16 cellular contexts compared by ENCODE assay signal in the genomic region with DNA sequence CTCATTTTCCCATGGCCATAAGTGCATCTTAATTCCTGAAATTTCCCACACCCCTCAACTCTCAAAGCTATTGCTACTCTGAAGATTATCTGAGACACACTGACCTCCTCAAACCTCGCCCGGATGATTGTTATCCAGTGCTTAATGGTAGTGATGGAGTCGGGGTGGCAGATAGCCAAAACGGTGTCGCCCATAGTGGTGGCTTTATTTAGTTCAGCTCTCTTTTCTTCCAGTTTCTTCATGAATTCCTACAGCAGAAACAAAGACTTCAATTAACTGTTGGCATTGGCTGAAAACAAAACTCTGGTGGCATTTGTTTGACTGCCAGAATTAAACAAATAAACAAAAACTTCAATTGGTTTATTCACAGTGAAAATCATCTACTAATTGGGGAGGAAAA.
DNase-seq lines count a peak whose midpoint lies in the region; ATAC-seq and TF ChIP-seq lines count a peak whose summit lies in the region.
"Had no signal": no experiment of that assay in that cellular context is flagged by ENCODE, and none has a peak within 500 bp of the region (broad histone marks: within the 10 kb centered on the region; RNA-seq: fewer than 3 reads in every experiment).

No MANE protein-coding gene starts in this region.

- POLR2A ChIA-PET in HEK293T (lab: Yijun Ruan, JAX): no interaction called here

- peaks cover 72% of the 10 kb centered on the region for H3K36me3 Mint-ChIP-seq in HFFc6 (ENCODE audit: low read depth)

- H3K9me3 Mint-ChIP-seq in HFFc6: peaks cover 17% of the 10 kb centered on the region
- H3K9me3 Mint-ChIP-seq: CD4-positive, alpha-beta T cell had no signal

- TF ChIP-seq CTCF in HFFc6 (IDR thresholded peaks at IDR 0.05): no peak
- TF ChIP-seq CTCF in GM13976 (IDR thresholded peaks at IDR 0.05; ENCODE audit: borderline replicate concordance, control extremely low read depth, extremely low read depth, insufficient read depth, missing control alignments): no peak

- H3K4me3 Mint-ChIP-seq in HFFc6: no peak overlapping the region; the same call in 1 of the 2 replicates
- H3K4me3 Mint-ChIP-seq: B cell; CD4-positive, alpha-beta T cell; GM23338; H9 had no signal

- peaks cover 25% of the 10 kb centered on the region for H3K4me1 Mint-ChIP-seq in HFFc6 (ENCODE audit: low read depth)
- H3K4me1 Mint-ChIP-seq: B cell had no signal

- peak overlapping the region; percentile 43; the same call in 1 of the 2 replicates for H3K27ac Mint-ChIP-seq in HFFc6
- H3K27ac Mint-ChIP-seq: B cell; CD4-positive, alpha-beta T cell; GM23338 had no signal

- DNase-seq in HFFc6 (no peak), caudate nucleus (lab: John Stamatoyannopoulos, UW) (peak in 24 of 61 donors; percentile 1 to 80 (median 6)), medulla oblongata (ENCODE audit: extremely low spot score) (peak; percentile 17), superior temporal gyrus (ENCODE audit: extremely low spot score) (peak; percentile 41), HEK293T (ENCODE audit: extremely low spot score) (no peak), GM13976 (ENCODE audit: low spot score) (no peak)
- DNase-seq: ACHN; Calu3; CD4-positive, alpha-beta T cell; DMS 273 treated with DMSO at 0.1 percent for 48 hours; H9; IMR-90 had no signal

- CTCF ChIA-PET in HEK293T (lab: Yijun Ruan, JAX): no interaction called here

- peaks cover 17% of the 10 kb centered on the region for H3K27me3 Mint-ChIP-seq in HFFc6 (ENCODE audit: insufficient read depth)
- H3K27me3 Mint-ChIP-seq: B cell; CD4-positive, alpha-beta T cell had no signal

- ATAC-seq in HG02623 (IDR thresholded peaks at IDR 0.05; ENCODE audit: unreplicated experiment): no peak
- ATAC-seq: GM12878, GM23338 had no signal

- in situ Hi-C loops in GM13976 (cut with MboI; ENCODE audit: low sequenced_read_pairs, unreplicated experiment): no loop called here

- H3K27ac ChIP-seq in caudate nucleus (ENCODE audit: low read depth, low read length): peak overlapping the region; percentile 39

TF ChIP-seq in HEK293T, 16 proteins besides CTCF, POLR2A, EP300 and RAD21:
- no peak for TF ChIP-seq NFRKB (IDR thresholded peaks at IDR 0.05)
TF ChIP-seq in HEK293T: peak in this region for 0.

Comparison
In these comparisons a context has a peak if more than half of its experiments do, and no peak if none do; other contexts are left out.
1. DNase-seq: peak in medulla oblongata (single experiment) and superior temporal gyrus (single experiment); none in HFFc6 (single experiment), HEK293T (single experiment) and GM13976 (single experiment).